8 cellular contexts compared by ENCODE assay signal in the genomic region with DNA sequence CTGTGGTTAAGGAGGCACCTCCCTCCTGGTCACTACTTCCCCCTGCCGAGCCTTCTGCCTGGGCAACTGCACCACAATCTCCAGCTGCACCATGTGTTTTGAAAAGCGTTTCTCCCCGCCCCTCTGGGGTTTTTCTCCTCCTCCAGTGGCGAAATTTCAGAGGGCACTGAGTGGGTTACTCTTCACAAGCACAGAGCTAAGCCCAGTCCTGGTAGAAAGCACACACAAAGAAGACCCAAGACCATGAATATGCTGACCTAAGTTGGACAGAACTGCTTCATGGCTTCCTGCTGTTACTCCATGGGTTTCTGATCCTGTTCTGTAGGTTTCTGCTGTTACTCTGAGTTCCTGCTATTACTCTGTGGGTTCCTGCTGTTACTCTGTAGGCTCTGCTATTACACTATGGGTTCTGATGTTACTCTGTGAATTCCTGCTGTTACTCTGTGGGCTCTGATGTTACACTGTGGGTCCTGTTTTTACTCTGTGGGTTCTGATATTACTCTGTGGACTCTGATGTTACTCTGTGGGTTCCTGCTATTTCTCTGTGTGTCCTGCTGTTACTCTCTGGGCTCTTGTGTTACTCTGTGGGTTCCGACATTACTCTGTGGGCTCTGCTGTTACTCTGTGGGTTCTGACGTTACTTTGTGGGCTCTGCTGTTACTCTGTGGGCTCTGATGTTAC.
A peak's percentile ranks its signal among the peaks of the same experiment; 100 is the strongest.
DNase-seq lines count a peak whose midpoint lies in the region; ATAC-seq and TF ChIP-seq lines count a peak whose summit lies in the region.

No MANE protein-coding gene starts in this region.

- H3K4me1 ChIP-seq in DND-41 (ENCODE audit: insufficient read depth, low read length), result peaks cover 37% of the 10 kb centered on the region
- H3K4me1 ChIP-seq in thoracic aorta (ENCODE audit: control insufficient read depth in 1 of 2, low read depth in 2 of 2), result peaks cover 5 to 12% of the 10 kb centered on the region in 2 donors
- H3K4me1 ChIP-seq in uterus, result no peaks in the 10 kb centered on the region

- H3K4me1 Mint-ChIP-seq in T-helper 2 cell treated with Interferon-gamma antibody and Interleukin-4, amounts not matched to agents 5 μg/mL and 100 μg/mL, for 36 hours (ENCODE audit: low read depth), result peaks cover 20% of the 10 kb centered on the region

- H3K9me3 ChIP-seq in DND-41 (ENCODE audit: insufficient read depth, low read length, severe bottlenecking), result no peaks in the 10 kb centered on the region
- no peaks in the 10 kb centered on the region for H3K9me3 ChIP-seq in thoracic aorta
- no peaks in the 10 kb centered on the region for H3K9me3 ChIP-seq in uterus

- H3K4me3 Mint-ChIP-seq in T-helper 2 cell treated with Interferon-gamma antibody and Interleukin-4, amounts not matched to agents 5 μg/mL and 100 μg/mL, for 36 hours, result peak overlapping the region; percentile 37

- TF ChIP-seq CTCF in DND-41 (IDR thresholded peaks at IDR 0.05; ENCODE audit: borderline replicate concordance, extremely low read depth, low read length, poor library complexity, severe bottlenecking), result no peak
- no peak for TF ChIP-seq CTCF in thoracic aorta (IDR thresholded peaks at IDR 0.05)
- TF ChIP-seq CTCF in uterus (IDR thresholded peaks at IDR 0.05), result no peak

- peak overlapping the region; percentile 53 for H3K4me2 ChIP-seq in DND-41 (ENCODE audit: insufficient read depth, low read length)

- TF ChIP-seq POLR2A in uterus (IDR thresholded peaks at IDR 0.05), result no peak

- peaks cover 4% of the 10 kb centered on the region; the same call in 1 of the 2 replicates for H3K79me2 ChIP-seq in DND-41 (ENCODE audit: insufficient read depth, low read length)

- H3K36me3 Mint-ChIP-seq in T-helper 2 cell treated with Interferon-gamma antibody and Interleukin-4, amounts not matched to agents 5 μg/mL and 100 μg/mL, for 36 hours (ENCODE audit: low read depth), result peaks cover 2% of the 10 kb centered on the region

- no peaks in the 10 kb centered on the region for H4K20me1 ChIP-seq in DND-41 (ENCODE audit: insufficient read depth, low read length)

- peak overlapping the region; percentile 24; the same call in 1 of the 2 replicates for H2AFZ ChIP-seq in DND-41 (ENCODE audit: low read depth, low read length)

- H3K27me3 ChIP-seq in DND-41 (ENCODE audit: insufficient read depth, low read length, poor library complexity) (peaks cover 8% of the 10 kb centered on the region), thoracic aorta (replicated peaks; ENCODE audit: insufficient read depth) (no peaks in the 10 kb centered on the region), uterus (no peaks in the 10 kb centered on the region)

- H3K36me3 ChIP-seq in DND-41 (ENCODE audit: insufficient read depth, low read length), result no peaks in the 10 kb centered on the region; the same call in 1 of the 2 replicates
- no peaks in the 10 kb centered on the region for H3K36me3 ChIP-seq in thoracic aorta
- no peaks in the 10 kb centered on the region for H3K36me3 ChIP-seq in uterus

- DNase-seq in DND-41 (peak; percentile 25), left cardiac atrium (peak; percentile 55), thoracic aorta (ENCODE audit: low spot score) (no peak), NCI-H1105 treated with DMSO at 0.1 percent for 48 hours (lab: John Stamatoyannopoulos, UW) (no peak), NCI-H2081 treated with DMSO at 0.1 percent for 48 hours (lab: John Stamatoyannopoulos, UW) (no peak), uterus (no peak)
- no peak for DNase-seq in T-helper 2 cell treated with Interferon-gamma antibody and Interleukin-4, amounts not matched to agents 5 μg/mL and 100 μg/mL, for 36 hours (ENCODE audit: low spot score)

- H3K27me3 Mint-ChIP-seq in T-helper 2 cell treated with Interferon-gamma antibody and Interleukin-4, amounts not matched to agents 5 μg/mL and 100 μg/mL, for 36 hours (ENCODE audit: low read depth), result peaks cover 5% of the 10 kb centered on the region

- H3K27ac ChIP-seq in DND-41 (ENCODE audit: low read length), result no peak overlapping the region
- no peak overlapping the region for H3K27ac ChIP-seq in thoracic aorta
- no peak overlapping the region for H3K27ac ChIP-seq in uterus

- intact Hi-C loops in left cardiac atrium (cut with DNase I) (no loop called here), uterus (cut with DNase I; ENCODE audit: low total_unique reads) (no loop called here)

- H3K4me3 ChIP-seq in DND-41 (ENCODE audit: low read depth in 1 of 2, low read length in 2 of 2) (peak overlapping the region in 1 of 2 experiments; percentile 33; a peak in 1 of 4 replicates), thoracic aorta (peak overlapping the region; percentile 10), uterus (no peak overlapping the region)

- ATAC-seq in DND-41 (ENCODE audit: insufficient read depth, low read depth) (no peak; the same call in 2 of the 3 replicates), HG02678 (IDR thresholded peaks at IDR 0.05; ENCODE audit: unreplicated experiment) (peak; percentile 18), left cardiac atrium (peak; percentile 55 to 65), thoracic aorta (ENCODE audit: insufficient number of reproducible peaks, low FRiP score, low read depth) (no peak)

- no peaks in the 10 kb centered on the region for H3K9me3 Mint-ChIP-seq in T-helper 2 cell treated with Interferon-gamma antibody and Interleukin-4, amounts not matched to agents 5 μg/mL and 100 μg/mL, for 36 hours

- no peak overlapping the region; the same call in 1 of the 2 replicates for H3K9ac ChIP-seq in DND-41 (ENCODE audit: low read depth, low read length)

- no peak overlapping the region for H3K27ac Mint-ChIP-seq in T-helper 2 cell treated with Interferon-gamma antibody and Interleukin-4, amounts not matched to agents 5 μg/mL and 100 μg/mL, for 36 hours

Comparison
In these comparisons a context has a peak if more than half of its experiments do, and no peak if none do; other contexts are left out.
1. ATAC-seq: peak in HG02678 (single experiment) and left cardiac atrium (2 of 2); none in DND-41 (single experiment) and thoracic aorta (single experiment).
2. DNase-seq: peak in DND-41 (single experiment) and left cardiac atrium (single experiment); none in T-helper 2 cell treated with Interferon-gamma antibody and Interleukin-4, amounts not matched to agents 5 μg/mL and 100 μg/mL, for 36 hours (single experiment), thoracic aorta (single experiment), NCI-H1105 treated with DMSO at 0.1 percent for 48 hours (single experiment), NCI-H2081 treated with DMSO at 0.1 percent for 48 hours (single experiment) and uterus (0 of 2).